ENCODE assay signal across 1 cellular context in genomic region chr11:65506770-65507485, GRCh38.
TF ChIP-seq lines count a peak whose summit lies in the region.

No MANE protein-coding gene starts in this region.

TF ChIP-seq in GM12878, 131 proteins besides CTCF, POLR2A, EP300 and RAD21 (continues in another document):
- peak; percentile 95 for TF ChIP-seq EED (IDR thresholded peaks at IDR 0.05; ENCODE audit: low read depth)
- no peak for TF ChIP-seq EZH2 (IDR thresholded peaks at IDR 0.05; ENCODE audit: borderline replicate concordance, control insufficient read depth, low read depth, low read length)
- 0 out of 2 replicates have a peak, but pooled peaks have one; percentile 2 for TF ChIP-seq RAD51 (IDR thresholded peaks at IDR 0.05)
- TF ChIP-seq TCF7 (IDR thresholded peaks at IDR 0.05; ENCODE audit: borderline replicate concordance) = peak; percentile 72
- peak; percentile 8 for TF ChIP-seq E4F1 (IDR thresholded peaks at IDR 0.05; ENCODE audit: borderline replicate concordance, partially characterized antibody)
- TF ChIP-seq SREBF2 (IDR thresholded peaks at IDR 0.05; ENCODE audit: low read length) = no peak
- peak; percentile 100 for TF ChIP-seq BCL3 (IDR thresholded peaks at IDR 0.05; ENCODE audit: borderline replicate concordance, insufficient read depth, low read depth, low read length, poor library complexity, severe bottlenecking)
- TF ChIP-seq PBX3 (IDR thresholded peaks at IDR 0.05; ENCODE audit: insufficient replicate concordance, low read depth, low read length) = peak; percentile 85
- TF ChIP-seq FOXK2 (IDR thresholded peaks at IDR 0.05) = no peak
- 0 out of 2 replicates have a peak, but pooled peaks have one; percentile 6 for TF ChIP-seq BCLAF1 (IDR thresholded peaks at IDR 0.05)
- TF ChIP-seq SUZ12 (IDR thresholded peaks at IDR 0.05; ENCODE audit: unreplicated experiment) = no peak
- 0 out of 2 replicates have a peak, but pooled peaks have one; percentile 25 for TF ChIP-seq ZNF24 (IDR thresholded peaks at IDR 0.05)
- TF ChIP-seq NR2C1 (IDR thresholded peaks at IDR 0.05) = no peak
- peak; percentile 61; the same call in 1 of the 2 replicates for TF ChIP-seq ZNF207 (IDR thresholded peaks at IDR 0.05; ENCODE audit: borderline replicate concordance)
- TF ChIP-seq FOXM1 (IDR thresholded peaks at IDR 0.05; ENCODE audit: low read depth, low read length) = peak; percentile 79
- peak; percentile 95 for TF ChIP-seq BCL11A (IDR thresholded peaks at IDR 0.05; ENCODE audit: low read depth, low read length)
- peak; percentile 95; the same call in 1 of the 2 replicates for TF ChIP-seq ZBED1 (IDR thresholded peaks at IDR 0.05; ENCODE audit: borderline replicate concordance)
- peak; percentile 5 for TF ChIP-seq SP1 (IDR thresholded peaks at IDR 0.05; ENCODE audit: low read depth, low read length)
- no peak for TF ChIP-seq MYC (IDR thresholded peaks at IDR 0.05; ENCODE audit: insufficient read depth, insufficient read length, insufficient replicate concordance, low read length, severe bottlenecking)
- no peak; the same call in 1 of the 2 replicates for TF ChIP-seq MAX (IDR thresholded peaks at IDR 0.05; ENCODE audit: low read depth, low read length)
- peak; percentile 91 for TF ChIP-seq PRDM15 (CRISPR knock-in tag; IDR thresholded peaks at IDR 0.05)
- no peak for TF ChIP-seq NR2C2 (IDR thresholded peaks at IDR 0.05; ENCODE audit: borderline replicate concordance, control insufficient read depth, insufficient read length, low read depth)
- TF ChIP-seq STAT3 (IDR thresholded peaks at IDR 0.05; ENCODE audit: low read depth, low read length) = no peak
- TF ChIP-seq MYB (IDR thresholded peaks at IDR 0.05; ENCODE audit: borderline replicate concordance, low read depth, low read length) = peak; percentile 72
- TF ChIP-seq CEBPB (IDR thresholded peaks at IDR 0.05; ENCODE audit: borderline replicate concordance in 1 of 2, low read depth in 2 of 2, low read length in 2 of 2) = no peak
- TF ChIP-seq SREBF1 (IDR thresholded peaks at IDR 0.05; ENCODE audit: low read length) = 0 out of 2 replicates have a peak, but pooled peaks have one; percentile 37
- TF ChIP-seq POLR2AphosphoS5 (IDR thresholded peaks at IDR 0.05; ENCODE audit: low read length) = peak; percentile 97
- TF ChIP-seq BHLHE40 (IDR thresholded peaks at IDR 0.05; ENCODE audit: borderline replicate concordance in 1 of 2, low read depth in 2 of 2, low read length in 1 of 2) = peak; percentile 31 to 76
- no peak for TF ChIP-seq SMAD1 (IDR thresholded peaks at IDR 0.05; ENCODE audit: low read depth, partially characterized antibody)
- TF ChIP-seq GABPA (IDR thresholded peaks at IDR 0.05; ENCODE audit: low read depth) = 0 out of 2 replicates have a peak, but pooled peaks have one; percentile 43
- TF ChIP-seq ETV6 (conservative IDR thresholded peaks at IDR 0.05 in 1 of 2, IDR thresholded peaks at IDR 0.05 in 1 of 2; ENCODE audit: borderline replicate concordance in 1 of 2, low read depth in 1 of 2) = peak in 1 of 2 experiments; percentile 43; a peak in 1 of 4 replicates
- peak; percentile 32; the same call in 1 of the 2 replicates for TF ChIP-seq ZBTB33 (IDR thresholded peaks at IDR 0.05)
- peak; percentile 13; the same call in 1 of the 2 replicates for TF ChIP-seq IRF4 (IDR thresholded peaks at IDR 0.05; ENCODE audit: low read depth, low read length)
- TF ChIP-seq IRF5 (IDR thresholded peaks at IDR 0.05; ENCODE audit: borderline replicate concordance) = no peak
- no peak; the same call in 1 of the 2 replicates for TF ChIP-seq SPI1 (IDR thresholded peaks at IDR 0.05; ENCODE audit: borderline replicate concordance, insufficient read depth, low read depth, low read length)
- peak; percentile 85; the same call in 1 of the 2 replicates for TF ChIP-seq CHD1 (IDR thresholded peaks at IDR 0.05; ENCODE audit: low read depth, low read length)
- TF ChIP-seq CBFB (IDR thresholded peaks at IDR 0.05; ENCODE audit: low read depth) = peak; percentile 83
- peak; percentile 66 for TF ChIP-seq ZNF687 (IDR thresholded peaks at IDR 0.05)
- peak; percentile 43; the same call in 1 of the 2 replicates for TF ChIP-seq MEF2A (IDR thresholded peaks at IDR 0.05; ENCODE audit: insufficient read depth, low read depth, low read length)
- TF ChIP-seq ZNF384 (IDR thresholded peaks at IDR 0.05; ENCODE audit: borderline replicate concordance, low read depth, low read length) = peak; percentile 87
- TF ChIP-seq ZNF217 (IDR thresholded peaks at IDR 0.05) = no peak
